In the genomic region with DNA sequence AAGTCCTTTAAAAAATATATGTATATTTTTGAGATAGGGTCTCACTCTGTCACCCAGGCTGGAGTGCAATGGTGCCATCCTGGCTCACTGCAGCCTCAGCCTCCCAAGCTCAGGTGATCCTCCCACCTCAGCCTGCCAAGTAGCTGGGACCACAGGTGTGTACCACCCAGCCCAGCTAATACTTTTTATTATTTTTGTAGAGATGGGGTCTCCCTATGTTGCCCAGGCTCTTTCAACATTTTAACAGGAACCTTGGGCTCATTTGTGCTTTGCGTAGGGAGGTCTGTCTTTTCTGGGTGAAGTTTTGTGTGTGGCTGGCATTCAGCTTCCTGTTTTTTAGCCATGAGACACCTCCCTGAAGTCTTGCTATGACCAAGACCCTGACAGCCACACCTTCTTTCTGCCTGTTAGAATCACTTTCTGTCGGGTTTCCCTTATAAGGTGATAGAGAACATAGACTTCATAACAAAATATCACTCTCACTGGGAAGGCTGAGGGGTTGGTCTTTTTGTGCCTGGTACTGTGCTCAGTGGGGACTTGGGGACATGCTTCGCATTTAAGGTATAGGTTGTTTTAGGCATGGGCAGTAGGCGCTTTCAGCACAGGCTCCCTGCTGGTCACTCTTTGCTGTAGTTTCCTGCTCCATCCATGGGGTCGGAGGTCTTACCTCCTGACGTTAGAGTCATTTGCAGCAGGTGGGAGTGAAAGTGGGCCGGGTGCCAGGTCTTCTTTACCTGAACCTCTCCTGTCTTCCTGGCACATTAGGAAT, we compare ENCODE assay signal across 9 cellular contexts. TPM values are rescaled to one million over a fixed set of nuclear protein-coding genes. Genes with fewer than 3 reads are reported as not detected.
A peak's percentile ranks its signal among the peaks of the same experiment; 100 is the strongest.
DNase-seq lines count a peak whose midpoint lies in the region; ATAC-seq lines count a peak whose summit lies in the region.
"Had no signal": no experiment of that assay in that cellular context is flagged by ENCODE, and none has a peak within 500 bp of the region (broad histone marks: within the 10 kb centered on the region; RNA-seq: fewer than 3 reads in every experiment).

No MANE protein-coding gene starts in this region.

- peak; percentile 73 for ATAC-seq in GM18861 (IDR thresholded peaks at IDR 0.05; ENCODE audit: unreplicated experiment)
- peak; percentile 68 for ATAC-seq in HG02610 (IDR thresholded peaks at IDR 0.05; ENCODE audit: unreplicated experiment)
- peak; percentile 59 for ATAC-seq in naive thymus-derived CD4-positive, alpha-beta T cell
- no peak for ATAC-seq in left cardiac atrium

- DNase-seq in NOMO-1 treated with dmso at 0.1 percent for 144 hours (lab: John Stamatoyannopoulos, UW; ENCODE audit: unreplicated experiment) (peak; percentile 80), caudate nucleus (lab: John Stamatoyannopoulos, UW) (no peak), DMS 273 (lab: John Stamatoyannopoulos, UW; ENCODE audit: unreplicated experiment) (no peak), left cardiac atrium (no peak), DMS79 (lab: John Stamatoyannopoulos, UW) (no peak)
- no peak for DNase-seq in naive thymus-derived CD4-positive, alpha-beta T cell
- DNase-seq: kidney glomerular epithelial cell had no signal

- intact Hi-C loops in naive thymus-derived CD4-positive, alpha-beta T cell (cut with micrococcal nuclease) = no loop called here
- intact Hi-C loops in left cardiac atrium (cut with DNase I) = no loop called here

- peaks cover 3 to 4% of the 10 kb centered on the region in 2 donors for H3K27me3 ChIP-seq in naive thymus-derived CD4-positive, alpha-beta T cell (ENCODE audit: control insufficient read depth in 2 of 2, insufficient read depth in 2 of 2, low read length in 2 of 2)

- no peaks in the 10 kb centered on the region for H3K4me1 ChIP-seq in naive thymus-derived CD4-positive, alpha-beta T cell (ENCODE audit: control insufficient read depth in 2 of 2, insufficient read depth in 2 of 2, low read length in 2 of 2)

- H3K4me1 Mint-ChIP-seq in naive thymus-derived CD4-positive, alpha-beta T cell = peaks cover 0 to 29% (median 27%) of the 10 kb centered on the region in 7 donors

- H3K27me3 Mint-ChIP-seq in naive thymus-derived CD4-positive, alpha-beta T cell = peaks cover 71 to 81% (median 78%) of the 10 kb centered on the region in 5 donors

- no peak overlapping the region for H3K27ac ChIP-seq in naive thymus-derived CD4-positive, alpha-beta T cell (ENCODE audit: low read depth, low read length)
- no peak overlapping the region for H3K27ac ChIP-seq in caudate nucleus (ENCODE audit: low read depth, low read length)

- no peak overlapping the region for H3K4me3 ChIP-seq in naive thymus-derived CD4-positive, alpha-beta T cell (ENCODE audit: low read length)

- CTCF ChIA-PET in naive thymus-derived CD4-positive, alpha-beta T cell (lab: Charles Lee) = no interaction called here

- peak overlapping the region in 3 of 10 donors; percentile 12 to 36 (median 18) for H3K4me3 Mint-ChIP-seq in naive thymus-derived CD4-positive, alpha-beta T cell

- no peaks in the 10 kb centered on the region for H3K9me3 Mint-ChIP-seq in naive thymus-derived CD4-positive, alpha-beta T cell

- no peaks in the 10 kb centered on the region for H3K36me3 ChIP-seq in naive thymus-derived CD4-positive, alpha-beta T cell (ENCODE audit: control insufficient read depth in 2 of 3, insufficient read depth in 3 of 3, low read length in 3 of 3)

- H3K9me3 ChIP-seq in naive thymus-derived CD4-positive, alpha-beta T cell (ENCODE audit: control insufficient read depth in 2 of 3, low read length in 3 of 3) = no peaks in the 10 kb centered on the region

- H3K27ac Mint-ChIP-seq in naive thymus-derived CD4-positive, alpha-beta T cell = no peak overlapping the region

- H3K36me3 Mint-ChIP-seq in naive thymus-derived CD4-positive, alpha-beta T cell = no peaks in the 10 kb centered on the region

- POLR2A ChIA-PET in naive thymus-derived CD4-positive, alpha-beta T cell (lab: Charles Lee) = no interaction called here

RNA-seq across cellular contexts. Expression of a gene that starts 3.4 kb away (rescaled TPM):
- 10 to 100 TPM in 1 of 5 experiments, 1 to 10 TPM in 4; 1.1 to 48.6 (median 2.3) TPM for total RNA-seq in naive thymus-derived CD4-positive, alpha-beta T cell
- polyA plus RNA-seq in naive thymus-derived CD4-positive, alpha-beta T cell = under 1 TPM; 0.41 to 0.76 TPM
- 10 to 100 TPM; 21.2 to 31.1 TPM for total RNA-seq in left cardiac atrium

Comparison
In these comparisons a context has a peak if more than half of its experiments do, and no peak if none do; other contexts are left out.
1. ATAC-seq: peak in GM18861 (single experiment), HG02610 (single experiment) and naive thymus-derived CD4-positive, alpha-beta T cell (single experiment); none in left cardiac atrium (0 of 2).